ENCODE assay signal across 8 cellular contexts in genomic region chr22:42071508-42071907, GRCh38. TPM values are rescaled to one million over a fixed set of nuclear protein-coding genes. Genes with fewer than 3 reads are reported as not detected.
DNase-seq lines count a peak whose midpoint lies in the region; ATAC-seq and TF ChIP-seq lines count a peak whose summit lies in the region.
"Not testable (repeated sequence)": the region's sequence is repeated elsewhere in the genome, so short reads cannot be mapped to it uniquely, and the experiment has no call there.

No MANE protein-coding gene starts in this region.

- H3K9me3 ChIP-seq in CD8-positive, alpha-beta T cell (ENCODE audit: low read length); MG63; liver (ENCODE audit: control insufficient read depth in 4 of 4, low read length in 3 of 4): not testable (repeated sequence)

- H3K4me1 Mint-ChIP-seq in CD8-positive, alpha-beta T cell (ENCODE audit: low read depth): peaks cover 38% of the 10 kb centered on the region
- H3K4me1 Mint-ChIP-seq in activated CD4-positive, alpha-beta T cell treated with anti-CD3 and anti-CD28 coated beads, Interleukin-2, amount 10 ng/mL, durations not matched to agents 24 days and 14 days: peaks cover 37% of the 10 kb centered on the region
- H3K4me1 Mint-ChIP-seq in osteocyte (ENCODE audit: unreplicated experiment): peaks cover 19% of the 10 kb centered on the region

- H3K36me3 Mint-ChIP-seq in CD8-positive, alpha-beta T cell: peaks cover 11% of the 10 kb centered on the region
- H3K36me3 Mint-ChIP-seq in activated CD4-positive, alpha-beta T cell treated with anti-CD3 and anti-CD28 coated beads, Interleukin-2, amount 10 ng/mL, durations not matched to agents 24 days and 14 days (ENCODE audit: low read depth): peaks cover 18% of the 10 kb centered on the region
- not testable (repeated sequence) for H3K36me3 Mint-ChIP-seq in osteocyte (ENCODE audit: unreplicated experiment)

- not testable (repeated sequence) for H3K27ac Mint-ChIP-seq in CD8-positive, alpha-beta T cell
- H3K27ac Mint-ChIP-seq in activated CD4-positive, alpha-beta T cell treated with anti-CD3 and anti-CD28 coated beads, Interleukin-2, amount 10 ng/mL, durations not matched to agents 24 days and 14 days: peak overlapping the region; percentile 93
- peak overlapping the region; percentile 95 for H3K27ac Mint-ChIP-seq in osteocyte (ENCODE audit: unreplicated experiment)

- peak overlapping the region; percentile 88 for H3K4me3 Mint-ChIP-seq in CD8-positive, alpha-beta T cell
- H3K4me3 Mint-ChIP-seq in activated CD4-positive, alpha-beta T cell treated with anti-CD3 and anti-CD28 coated beads, Interleukin-2, amount 10 ng/mL, durations not matched to agents 24 days and 14 days: peak overlapping the region; percentile 93
- H3K4me3 Mint-ChIP-seq in osteocyte (ENCODE audit: unreplicated experiment): peak overlapping the region; percentile 83

- not testable (repeated sequence) for ATAC-seq in CD8-positive, alpha-beta T cell

- TF ChIP-seq CTCF in CD8-positive, alpha-beta T cell (IDR thresholded peaks at IDR 0.05); astrocyte of the cerebellum (IDR thresholded peaks at IDR 0.05; ENCODE audit: low read depth, low read length, missing control alignments); liver (IDR thresholded peaks at IDR 0.05; ENCODE audit: low read depth, low read length, missing input control); osteocyte (IDR thresholded peaks at IDR 0.05): not testable (repeated sequence)

- H3K4me1 ChIP-seq in CD8-positive, alpha-beta T cell (ENCODE audit: insufficient read depth, low read length): peaks cover 23% of the 10 kb centered on the region
- peaks cover 3 to 31% (median 27%) of the 10 kb centered on the region in 4 donors for H3K4me1 ChIP-seq in liver (ENCODE audit: control insufficient read depth in 4 of 4, insufficient read depth in 4 of 4, low read length in 3 of 4)

- not testable (repeated sequence) for H3K27me3 ChIP-seq in CD8-positive, alpha-beta T cell (ENCODE audit: insufficient read depth, low read length); MG63; liver (ENCODE audit: control insufficient read depth in 4 of 4, insufficient read depth in 4 of 4, low read length in 3 of 4)

- peak overlapping the region; percentile 69 to 70 for H3K9ac ChIP-seq in liver (ENCODE audit: low read depth in 1 of 2, low read length in 2 of 2)

- TF ChIP-seq RAD21 in liver (IDR thresholded peaks at IDR 0.05): not testable (repeated sequence)

- H3K9me3 Mint-ChIP-seq in CD8-positive, alpha-beta T cell; activated CD4-positive, alpha-beta T cell treated with anti-CD3 and anti-CD28 coated beads, Interleukin-2, amount 10 ng/mL, durations not matched to agents 24 days and 14 days; osteocyte (ENCODE audit: unreplicated experiment): not testable (repeated sequence)

- H3K36me3 ChIP-seq in CD8-positive, alpha-beta T cell (ENCODE audit: insufficient read depth, low read length); MG63: not testable (repeated sequence)
- peaks cover 0 to 15% (median 3%) of the 10 kb centered on the region in 4 donors for H3K36me3 ChIP-seq in liver (ENCODE audit: control insufficient read depth in 4 of 4, insufficient read depth in 3 of 4, low read depth in 1 of 4, low read length in 3 of 4)

- not testable (repeated sequence) for H3K27ac ChIP-seq in CD8-positive, alpha-beta T cell (ENCODE audit: low read depth, low read length)
- H3K27ac ChIP-seq in epithelial cell of prostate (peak overlapping the region; percentile 55), liver (ENCODE audit: low read depth in 1 of 2, low read length in 2 of 2) (peak overlapping the region; percentile 69 to 90), temporal lobe (ENCODE audit: low read depth, low read length) (peak overlapping the region; percentile 87)

- WGBS in liver: 83% methylated on average over 7 of the region's 7 CpGs

- POLR2A ChIA-PET in CD8-positive, alpha-beta T cell (lab: Charles Lee): interaction anchor here (3.1 kb wide), 1 partner anchor 8 kb away, joined by 20 read pairs; the partner anchor contains the start of gene SMDT1

- not testable (repeated sequence) for DNase-seq in CD8-positive, alpha-beta T cell; MG63; activated CD4-positive, alpha-beta T cell treated with anti-CD3 and anti-CD28 coated beads, Interleukin-2, amount 10 ng/mL, durations not matched to agents 24 days and 14 days; astrocyte of the cerebellum (ENCODE audit: low read depth); epithelial cell of prostate (ENCODE audit: low read depth, low spot score); osteocyte (ENCODE audit: extremely low spot score, unreplicated experiment)

- peak overlapping the region; percentile 89 for H3K4me3 ChIP-seq in CD8-positive, alpha-beta T cell (ENCODE audit: low read depth, low read length)
- H3K4me3 ChIP-seq in MG63 (peak overlapping the region; percentile 63), astrocyte of the cerebellum (ENCODE audit: low read depth, low read length) (peak overlapping the region; percentile 52), liver (ENCODE audit: low read depth in 1 of 3, low read length in 3 of 3) (peak overlapping the region; percentile 67 to 75 (median 67))

- CTCF ChIA-PET in CD8-positive, alpha-beta T cell (lab: Charles Lee): not testable (repeated sequence)

- intact Hi-C loops in CD8-positive, alpha-beta T cell (cut with DNase I, micrococcal nuclease): loop anchor here (2.0 to 10.0 kb wide), 8 partner anchors 73 to 867 kb away; partner anchors contain the start of genes WBP2NL (in 2 of the 2), L3MBTL2 (in 1 of the 2), MEI1 (in 1 of the 2) and SREBF2 (in 1 of the 2)
- intact Hi-C loops in activated CD4-positive, alpha-beta T cell treated with anti-CD3 and anti-CD28 coated beads, Interleukin-2, amount 10 ng/mL, durations not matched to agents 24 days and 14 days (cut with micrococcal nuclease): loop anchor here (2.0 to 10.0 kb wide), 5 partner anchors 41 to 237 kb away; partner anchors contain the start of genes CENPM, SREBF2 and WBP2NL

- H3K27me3 Mint-ChIP-seq in CD8-positive, alpha-beta T cell (ENCODE audit: low read depth); activated CD4-positive, alpha-beta T cell treated with anti-CD3 and anti-CD28 coated beads, Interleukin-2, amount 10 ng/mL, durations not matched to agents 24 days and 14 days; osteocyte (ENCODE audit: unreplicated experiment): not testable (repeated sequence)

- in situ Hi-C loops in astrocyte of the cerebellum (cut with HindIII; ENCODE audit: low sequenced_read_pairs): not testable (repeated sequence)

RNA-seq across cellular contexts. Expression of gene NAGA, which starts 0.9 kb away (rescaled TPM):
- 1 to 10 TPM; 1.8 to 2.0 TPM for total RNA-seq in CD8-positive, alpha-beta T cell
- total RNA-seq in MG63 (2014; rRNA removed; shearing (Covaris generic); ENCODE audit: low replicate concordance): 16.9 and 25.2 TPM in 2 replicates
- total RNA-seq in activated CD4-positive, alpha-beta T cell treated with anti-CD3 and anti-CD28 coated beads, Interleukin-2, amount 10 ng/mL, durations not matched to agents 24 days and 14 days: 28.2 and 29.9 TPM in 2 replicates
- total RNA-seq in liver: 10 to 100 TPM; 28.4 to 33.9 TPM
- polyA plus RNA-seq in liver: 10 to 100 TPM; 12.8 to 19.4 TPM
- 23.5 and 24.8 TPM in 2 replicates for total RNA-seq in osteocyte
- total RNA-seq in temporal lobe: 7.6 TPM

RNA-seq across cellular contexts. Expression of gene PHETA2, which starts 2.5 kb away (rescaled TPM):
- under 1 TPM; 0.22 to 0.30 TPM for total RNA-seq in CD8-positive, alpha-beta T cell
- 0.16 TPM in 1 of 2 replicates, not detected in the other for total RNA-seq in MG63 (2014; rRNA removed; shearing (Covaris generic); ENCODE audit: low replicate concordance)
- 5.0 and 6.2 TPM in 2 replicates for total RNA-seq in activated CD4-positive, alpha-beta T cell treated with anti-CD3 and anti-CD28 coated beads, Interleukin-2, amount 10 ng/mL, durations not matched to agents 24 days and 14 days
- total RNA-seq in liver (1 to 10 TPM; 1.8 to 5.1 TPM), osteocyte (not detected in 2 replicates), temporal lobe (2.5 TPM)
- 1 to 10 TPM in 1 of 2 donors, under 1 TPM in 1; 0.89 to 1.3 TPM for polyA plus RNA-seq in liver

RNA-seq across cellular contexts. Expression of gene SMDT1, which starts 8.0 kb away (rescaled TPM):
- total RNA-seq in CD8-positive, alpha-beta T cell: 10 to 100 TPM; 30.4 to 34.5 TPM
- 31.8 and 64.7 TPM in 2 replicates for total RNA-seq in MG63 (2014; rRNA removed; shearing (Covaris generic); ENCODE audit: low replicate concordance)
- 54.4 and 58.7 TPM in 2 replicates for total RNA-seq in activated CD4-positive, alpha-beta T cell treated with anti-CD3 and anti-CD28 coated beads, Interleukin-2, amount 10 ng/mL, durations not matched to agents 24 days and 14 days
- total RNA-seq in liver: 1 to 10 TPM; 7.2 to 8.9 TPM
- 100 to 1,000 TPM in 1 of 2 donors, 10 to 100 TPM in 1; 70.9 to 115 TPM for polyA plus RNA-seq in liver
- 67.9 and 76.5 TPM in 2 replicates for total RNA-seq in osteocyte
- 15.2 TPM for total RNA-seq in temporal lobe

RNA-seq across cellular contexts. Expression of gene NDUFA6, which starts 19.1 kb away (rescaled TPM):
- 10 to 100 TPM; 55.5 to 59.7 TPM for total RNA-seq in CD8-positive, alpha-beta T cell
- 62.0 and 91.3 TPM in 2 replicates for total RNA-seq in MG63 (2014; rRNA removed; shearing (Covaris generic); ENCODE audit: low replicate concordance)
- 77.7 and 87.8 TPM in 2 replicates for total RNA-seq in activated CD4-positive, alpha-beta T cell treated with anti-CD3 and anti-CD28 coated beads, Interleukin-2, amount 10 ng/mL, durations not matched to agents 24 days and 14 days
- 10 to 100 TPM; 43.7 to 45.4 TPM for total RNA-seq in liver
- polyA plus RNA-seq in liver: 100 to 1,000 TPM in 1 of 2 donors, 10 to 100 TPM in 1; 67.7 to 235 TPM
- 58.5 and 69.2 TPM in 2 replicates for total RNA-seq in osteocyte
- 32.7 TPM for total RNA-seq in temporal lobe

RNA-seq across cellular contexts. Expression of gene CYP2D6, which starts 59.1 kb away (rescaled TPM):
- total RNA-seq in CD8-positive, alpha-beta T cell: 1 to 10 TPM; 2.8 to 3.1 TPM
- 0.91 and 2.7 TPM in 2 replicates for total RNA-seq in MG63 (2014; rRNA removed; shearing (Covaris generic); ENCODE audit: low replicate concordance)
- 3.8 and 4.5 TPM in 2 replicates for total RNA-seq in activated CD4-positive, alpha-beta T cell treated with anti-CD3 and anti-CD28 coated beads, Interleukin-2, amount 10 ng/mL, durations not matched to agents 24 days and 14 days
- total RNA-seq in liver (100 to 1,000 TPM in 1 of 2 donors, 10 to 100 TPM in 1; 23.8 to 236 TPM), osteocyte (1.4 and 1.5 TPM in 2 replicates), temporal lobe (2.0 TPM)
- polyA plus RNA-seq in liver: 100 to 1,000 TPM; 175 to 486 TPM
